Comparison of ENCODE assay signal across 9 cellular contexts in genomic region chr11:66287256-66288137, GRCh38. TPM values are rescaled to one million over a fixed set of nuclear protein-coding genes. Genes with fewer than 3 reads are reported as not detected.
A peak's percentile ranks its signal among the peaks of the same experiment; 100 is the strongest.
DNase-seq lines count a peak whose midpoint lies in the region; ATAC-seq and TF ChIP-seq lines count a peak whose summit lies in the region.
"Had no signal": no experiment of that assay in that cellular context is flagged by ENCODE, and none has a peak within 500 bp of the region (broad histone marks: within the 10 kb centered on the region; RNA-seq: fewer than 3 reads in every experiment).

No MANE protein-coding gene starts in this region.

- H3K27ac ChIP-seq in AG04450 (ENCODE audit: low read depth, low read length) (no peak overlapping the region), muscle layer of duodenum (ENCODE audit: low read length) (no peak overlapping the region)

- intact Hi-C loops in MCF 10A (cut with micrococcal nuclease): loop anchor here (2.0 kb wide), 1 partner anchor 25 kb away; no protein-coding TSS in a partner anchor
- intact Hi-C loops in left cardiac atrium (cut with DNase I): loop anchor here in 1 of 2 donors (10.0 kb wide), 1 partner anchor 63 kb away; no protein-coding TSS in a partner anchor

- no peaks in the 10 kb centered on the region for H3K9me3 Mint-ChIP-seq in IgD-negative memory B cell
- H3K9me3 Mint-ChIP-seq in MCF 10A (ENCODE audit: unreplicated experiment): no peaks in the 10 kb centered on the region

- H3K36me3 ChIP-seq in muscle layer of duodenum (ENCODE audit: control insufficient read depth in 1 of 2, insufficient read depth in 2 of 2, low read length in 2 of 2): peaks cover 7 to 17% of the 10 kb centered on the region in 2 donors

- H3K27me3 ChIP-seq in AG04450 (ENCODE audit: control insufficient read depth, insufficient read depth, low read length) (peaks cover 10% of the 10 kb centered on the region), muscle layer of duodenum (ENCODE audit: low read depth, low read length) (peaks cover 8% of the 10 kb centered on the region)

- CTCF ChIA-PET in AG04450 (lab: Charles Lee) (interaction anchor here (2.1 kb wide), 1 partner anchor 99 kb away, joined by 7 read pairs; no protein-coding TSS in a partner anchor), MCF 10A (lab: Yijun Ruan, JAX) (interaction anchor here (0.7 to 1.7 kb wide), 3 partner anchors 13 to 66 kb away, joined by 4 to 7 read pairs (median 5); no protein-coding TSS in a partner anchor)

- no peak for ATAC-seq in HG02970 (IDR thresholded peaks at IDR 0.05; ENCODE audit: low FRiP score, unreplicated experiment)
- ATAC-seq in left cardiac atrium: no peak
- ATAC-seq in GM18498 (IDR thresholded peaks at IDR 0.05; ENCODE audit: unreplicated experiment): no peak

- peaks cover 12 to 41% of the 10 kb centered on the region in 2 donors for H3K4me1 ChIP-seq in muscle layer of duodenum (ENCODE audit: control insufficient read depth in 1 of 2, insufficient read depth in 2 of 2, low read length in 2 of 2)

- TF ChIP-seq CTCF in AG04450 (IDR thresholded peaks at IDR 0.05; ENCODE audit: low read depth, low read length) (no peak), MCF 10A (IDR thresholded peaks at IDR 0.05; ENCODE audit: unreplicated experiment) (no peak)

- H3K4me3 ChIP-seq in AG04450 (ENCODE audit: low read depth, low read length) (peak overlapping the region; percentile 84), muscle layer of duodenum (ENCODE audit: low read depth in 1 of 2, low read length in 2 of 2) (peak overlapping the region; percentile 78 to 90)

- H3K4me3 Mint-ChIP-seq in IgD-negative memory B cell (peak overlapping the region; percentile 83 to 97 (median 89)), MCF 10A (ENCODE audit: unreplicated experiment) (peak overlapping the region; percentile 90)

- H3K36me3 Mint-ChIP-seq in IgD-negative memory B cell (peaks cover 2% of the 10 kb centered on the region), MCF 10A (ENCODE audit: insufficient read depth, unreplicated experiment) (peaks cover 9% of the 10 kb centered on the region)

- H3K27ac Mint-ChIP-seq in IgD-negative memory B cell (peak overlapping the region in 1 of 3 donors; percentile 74), MCF 10A (ENCODE audit: low read depth, unreplicated experiment) (no peak overlapping the region)

- DNase-seq in AG04450 (ENCODE audit: low read depth, low spot score) (no peak), MCF 10A (ENCODE audit: unreplicated experiment) (no peak), ecto neural progenitor cell (ENCODE audit: low spot score) (no peak), left cardiac atrium (no peak)
- DNase-seq: cerebellar nuclear complex had no signal

- H3K9me3 ChIP-seq in AG04450 (ENCODE audit: control insufficient read depth, insufficient read depth, low read length) (no peaks in the 10 kb centered on the region), muscle layer of duodenum (ENCODE audit: control insufficient read depth in 1 of 2, low read length in 2 of 2) (no peaks in the 10 kb centered on the region)

- H3K4me1 Mint-ChIP-seq in IgD-negative memory B cell (peaks cover 16 to 21% (median 18%) of the 10 kb centered on the region in 3 donors), MCF 10A (ENCODE audit: insufficient read depth, unreplicated experiment) (peaks cover 7% of the 10 kb centered on the region)

- peaks cover 7% of the 10 kb centered on the region for H3K27me3 Mint-ChIP-seq in IgD-negative memory B cell
- peaks cover 4% of the 10 kb centered on the region for H3K27me3 Mint-ChIP-seq in MCF 10A (ENCODE audit: insufficient read depth, unreplicated experiment)

- no TSS peak for BruUV-seq in MCF 10A (replicated peaks; lab: Mats Ljungman, UMichigan)

- POLR2A ChIA-PET in AG04450 (lab: Yijun Ruan, JAX) (interaction anchor here (0.6 to 2.6 kb wide), 5 partner anchors 19 to 278 kb away, joined by 3 to 25 read pairs (median 4); partner anchors contain the start of genes CD248 and RAB1B), MCF 10A (lab: Yijun Ruan, JAX) (interaction anchor here (0.7 to 4.6 kb wide), 7 partner anchors 19 to 58 kb away, joined by 3 to 27 read pairs (median 6); partner anchors contain the start of genes BRMS1, RAB1B and RIN1)

RNA-seq across cellular contexts. Expression of gene YIF1A, which starts 1.4 kb away (rescaled TPM):
- 126 and 140 TPM in 2 replicates for polyA plus RNA-seq in AG04450 (2011; rRNA removed)
- polyA minus RNA-seq in AG04450 (2011; rRNA and poly(A)+ RNA removed): 175 and 209 TPM in 2 replicates
- polyA plus RNA-seq in IgD-negative memory B cell: 72.5 TPM
- total RNA-seq in MCF 10A (2022): 143 and 144 TPM in 2 replicates
- 10 to 100 TPM; 53.2 to 81.1 TPM for total RNA-seq in left cardiac atrium

RNA-seq across cellular contexts. Expression of gene TMEM151A, which starts 4.2 kb away (rescaled TPM):
- polyA plus RNA-seq in AG04450 (2011; rRNA removed) (not detected in 2 replicates), IgD-negative memory B cell (not detected)
- polyA minus RNA-seq in AG04450 (2011; rRNA and poly(A)+ RNA removed): not detected in 2 replicates
- total RNA-seq in MCF 10A (2022) (0.12 TPM in 1 of 2 replicates, not detected in the other), left cardiac atrium (1 to 10 TPM in 1 of 2 donors, under 1 TPM in 1; 0.86 to 1.1 TPM)

RNA-seq across cellular contexts. Expression of gene CNIH2, which starts 9.5 kb away (rescaled TPM):
- polyA plus RNA-seq in AG04450 (2011; rRNA removed) (2.0 and 2.8 TPM in 2 replicates), IgD-negative memory B cell (not detected)
- polyA minus RNA-seq in AG04450 (2011; rRNA and poly(A)+ RNA removed): 1.4 and 1.6 TPM in 2 replicates
- total RNA-seq in MCF 10A (2022) (1.4 and 1.6 TPM in 2 replicates), left cardiac atrium (not detected)

RNA-seq across cellular contexts. Expression of gene RAB1B, which starts 19.1 kb away (rescaled TPM):
- 127 and 183 TPM in 2 replicates for polyA plus RNA-seq in AG04450 (2011; rRNA removed)
- 142 and 181 TPM in 2 replicates for polyA minus RNA-seq in AG04450 (2011; rRNA and poly(A)+ RNA removed)
- polyA plus RNA-seq in IgD-negative memory B cell: 14.8 TPM
- 73.4 and 87.0 TPM in 2 replicates for total RNA-seq in MCF 10A (2022)
- total RNA-seq in left cardiac atrium: 100 to 1,000 TPM; 114 to 115 TPM

RNA-seq across cellular contexts. Expression of gene CD248, which starts 29.3 kb away (rescaled TPM):
- polyA plus RNA-seq in AG04450 (2011; rRNA removed): 105 and 128 TPM in 2 replicates
- polyA minus RNA-seq in AG04450 (2011; rRNA and poly(A)+ RNA removed): 55.9 and 67.4 TPM in 2 replicates
- 0.19 TPM for polyA plus RNA-seq in IgD-negative memory B cell
- total RNA-seq in MCF 10A (2022): not detected in 2 replicates
- total RNA-seq in left cardiac atrium: 10 to 100 TPM; 43.8 to 54.3 TPM
